1 cellular context compared by ENCODE assay signal in genomic region chr6:162943369-162943768, GRCh38.
TF ChIP-seq lines count a peak whose summit lies in the region.

No MANE protein-coding gene starts in this region.

TF ChIP-seq in WTC11, 78 proteins besides CTCF, POLR2A, EP300 and RAD21 (continued from another document):
- no peak for TF ChIP-seq PREB (CRISPR knock-in tag; IDR thresholded peaks at IDR 0.05; ENCODE audit: borderline replicate concordance)
- no peak for TF ChIP-seq ZNF281 (CRISPR knock-in tag; IDR thresholded peaks at IDR 0.05)
- TF ChIP-seq ZSCAN18 (CRISPR knock-in tag; IDR thresholded peaks at IDR 0.05), result no peak
- TF ChIP-seq ETV6 (CRISPR knock-in tag; IDR thresholded peaks at IDR 0.05), result no peak
- TF ChIP-seq SP1 (CRISPR knock-in tag; conservative IDR thresholded peaks at IDR 0.05), result no peak
- TF ChIP-seq ZNF671 (CRISPR knock-in tag; IDR thresholded peaks at IDR 0.05), result no peak
- TF ChIP-seq, protein P1, sequence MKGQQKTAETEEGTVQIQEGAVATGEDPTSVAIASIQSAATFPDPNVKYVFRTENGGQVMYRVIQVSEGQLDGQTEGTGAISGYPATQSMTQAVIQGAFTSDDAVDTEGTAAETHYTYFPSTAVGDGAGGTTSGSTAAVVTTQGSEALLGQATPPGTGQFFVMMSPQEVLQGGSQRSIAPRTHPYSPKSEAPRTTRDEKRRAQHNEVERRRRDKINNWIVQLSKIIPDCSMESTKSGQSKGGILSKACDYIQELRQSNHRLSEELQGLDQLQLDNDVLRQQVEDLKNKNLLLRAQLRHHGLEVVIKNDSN (CRISPR knock-in tag; IDR thresholded peaks at IDR 0.05), result no peak
- no peak for TF ChIP-seq TP53 (CRISPR knock-in tag; IDR thresholded peaks at IDR 0.05)
